ENCODE assay signal across 11 cellular contexts in the genomic region with DNA sequence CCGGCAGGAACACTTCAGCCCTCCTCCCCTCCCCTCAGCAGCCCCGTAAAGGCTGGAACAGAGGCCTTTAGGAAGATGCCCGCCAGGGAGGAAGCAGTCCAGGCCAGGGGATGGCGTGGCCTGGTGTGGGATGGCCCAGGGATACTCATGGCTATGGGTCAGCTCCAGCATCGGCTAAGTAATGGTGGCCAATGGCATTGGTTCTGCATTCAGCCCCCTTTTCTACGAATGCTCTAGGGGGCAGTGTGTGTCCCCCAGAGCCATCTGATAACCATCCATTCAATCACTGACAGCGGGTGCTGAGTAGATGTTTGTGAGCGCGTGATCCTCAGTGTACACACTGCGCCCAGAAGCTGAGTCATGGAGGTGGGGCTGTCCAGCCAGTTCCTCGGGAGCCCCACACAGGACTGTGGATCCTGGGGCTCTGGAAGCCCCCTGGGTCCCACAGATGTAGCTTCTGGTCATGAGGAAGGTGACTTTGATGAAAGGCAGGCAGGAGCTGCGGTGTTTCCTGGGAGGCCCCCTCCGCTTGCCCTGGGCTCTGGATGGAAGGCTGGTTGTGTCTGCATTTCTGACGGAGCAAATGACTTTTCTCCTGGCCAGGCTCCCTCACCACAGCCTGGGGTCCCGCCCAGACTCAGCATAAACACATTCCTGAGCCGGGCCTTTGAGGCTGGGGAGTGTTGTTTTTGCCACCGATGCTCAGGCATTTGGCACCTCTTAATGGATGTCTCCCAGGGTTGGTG. TPM values are rescaled to one million over a fixed set of nuclear protein-coding genes. Genes with fewer than 3 reads are reported as not detected.
DNase-seq lines count a peak whose midpoint lies in the region; ATAC-seq and TF ChIP-seq lines count a peak whose summit lies in the region.
"Had no signal": no experiment of that assay in that cellular context is flagged by ENCODE, and none has a peak within 500 bp of the region (broad histone marks: within the 10 kb centered on the region; RNA-seq: fewer than 3 reads in every experiment).

No MANE protein-coding gene starts in this region.

- no peak for DNase-seq in GM13977 (ENCODE audit: low spot score)
- peak; percentile 84 for DNase-seq in T1000 (lab: John Stamatoyannopoulos, UW)
- DNase-seq in left ventricle myocardium superior: peak; percentile 56
- no peak for DNase-seq in medulla oblongata (ENCODE audit: extremely low spot score)
- no peak for DNase-seq in activated CD4-positive, alpha-beta T cell treated with anti-CD3 and anti-CD28 coated beads for 4 hours
- DNase-seq: naive B cell, NCI-H510A treated with DMSO at 0.1 percent for 48 hours had no signal

- intact Hi-C loops in left ventricle myocardium superior (cut with micrococcal nuclease): no loop called here

- H3K36me3 ChIP-seq in stomach smooth muscle (ENCODE audit: control insufficient read depth in 2 of 2, insufficient read depth in 2 of 2, low read length in 2 of 2): peaks cover 2 to 7% of the 10 kb centered on the region in 2 donors

- ATAC-seq in left ventricle myocardium superior: peak; percentile 41
- ATAC-seq in GM19467 (IDR thresholded peaks at IDR 0.05; ENCODE audit: unreplicated experiment): no peak
- no peak for ATAC-seq in GM18858 (IDR thresholded peaks at IDR 0.05; ENCODE audit: unreplicated experiment)
- ATAC-seq: activated T-helper 17 cell treated with anti-CD3 and anti-CD28 coated beads, Interleukin-2, amount 50 U/mL, for 72 hours had no signal

- peak; percentile 22 for TF ChIP-seq CTCF in GM13977 (IDR thresholded peaks at IDR 0.05; ENCODE audit: extremely low read depth, insufficient read depth, missing control alignments)

- peaks cover 62% of the 10 kb centered on the region for H3K4me1 ChIP-seq in stomach smooth muscle (ENCODE audit: control insufficient read depth, insufficient read depth, low read length)

- H3K9ac ChIP-seq in stomach smooth muscle (ENCODE audit: low read length in 2 of 2): peak overlapping the region in 1 of 2 donors; percentile 21

- peak overlapping the region; percentile 85 for H3K27ac ChIP-seq in stomach smooth muscle (ENCODE audit: low read length)

- peaks cover 0 to 6% of the 10 kb centered on the region in 2 donors for H3K9me3 ChIP-seq in stomach smooth muscle (ENCODE audit: control insufficient read depth in 2 of 2, low read length in 2 of 2)

- in situ Hi-C loops in GM13977 (cut with MboI; ENCODE audit: low pct_unique_long_range_greater_than_20kb, low sequenced_read_pairs, unreplicated experiment): no loop called here

- H3K27me3 ChIP-seq in stomach smooth muscle (ENCODE audit: control insufficient read depth in 1 of 2, insufficient read depth in 2 of 2, low read length in 2 of 2): no peaks in the 10 kb centered on the region

- peak overlapping the region in 1 of 2 donors; percentile 35 for H3K4me3 ChIP-seq in stomach smooth muscle (ENCODE audit: low read length in 2 of 2)

RNA-seq across cellular contexts. Expression of a gene that starts 46.5 kb away (rescaled TPM):
- 93.3 TPM for total RNA-seq in left ventricle myocardium superior

Comparison
In these comparisons a context has a peak if more than half of its experiments do, and no peak if none do; other contexts are left out.
1. DNase-seq: peak in T1000 (single experiment) and left ventricle myocardium superior (single experiment); none in GM13977 (single experiment), medulla oblongata (single experiment) and activated CD4-positive, alpha-beta T cell treated with anti-CD3 and anti-CD28 coated beads for 4 hours (0 of 2).